Comparison of ENCODE assay signal across 22 cellular contexts in the genomic region with DNA sequence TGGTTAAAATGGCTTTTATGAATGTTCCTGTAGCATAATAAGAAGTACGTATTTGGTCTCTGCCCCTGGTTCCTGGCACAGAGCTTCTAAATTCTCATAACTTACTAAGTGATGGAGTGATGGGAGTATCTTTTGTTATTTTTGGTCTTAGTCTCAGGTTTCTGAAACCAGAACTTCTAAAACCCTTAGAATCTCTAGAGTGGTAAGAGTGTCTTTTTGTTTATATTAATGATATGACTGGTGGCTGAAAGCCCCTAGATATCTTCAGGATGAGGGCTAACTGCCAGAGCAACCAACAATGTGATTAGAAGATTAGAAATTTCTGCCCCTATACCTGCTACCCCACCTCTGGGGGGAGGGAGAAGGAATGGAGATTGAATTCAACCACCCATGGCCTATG.
"Had no signal": no experiment of that assay in that cellular context is flagged by ENCODE, and none has a peak within 500 bp of the region (broad histone marks: within the 10 kb centered on the region; RNA-seq: fewer than 3 reads in every experiment).

No MANE protein-coding gene starts in this region.

- H3K4me1 Mint-ChIP-seq: immature natural killer cell, mesothelial cell of epicardium, WTC11 had no signal

- H3K4me3 Mint-ChIP-seq: activated CD4-positive, alpha-beta memory T cell treated with anti-CD3 and anti-CD28 coated beads, Interleukin-2, amount 10 ng/mL, durations not matched to agents 7 days and 5 days; activated naive CD8-positive, alpha-beta T cell treated with anti-CD3 and anti-CD28 coated beads for 36 hours; immature natural killer cell; mesothelial cell of epicardium; naive thymus-derived CD8-positive, alpha-beta T cell; WTC11 had no signal

- H3K27ac Mint-ChIP-seq: activated naive CD8-positive, alpha-beta T cell treated with anti-CD3 and anti-CD28 coated beads for 36 hours; immature natural killer cell; mesothelial cell of epicardium; naive thymus-derived CD8-positive, alpha-beta T cell; WTC11 had no signal

- DNase-seq: activated CD4-positive, alpha-beta memory T cell treated with anti-CD3 and anti-CD28 coated beads, Interleukin-2, amount 10 ng/mL, durations not matched to agents 7 days and 5 days; activated naive CD8-positive, alpha-beta T cell treated with anti-CD3 and anti-CD28 coated beads for 36 hours; glutamatergic neuron; immature natural killer cell; kidney glomerular epithelial cell; left ventricle myocardium superior; mammary epithelial cell; naive thymus-derived CD8-positive, alpha-beta T cell; pancreas; psoas muscle; stimulated activated CD4-positive, alpha-beta T cell treated with anti-CD3 and anti-CD28 coated beads, Interleukin-4, amount 100 ng/mL, for 4 hours; stomach; T1000 had no signal

- H3K27me3 ChIP-seq: esophagus muscularis mucosa, hepatocyte, neutrophil, pancreas, right atrium auricular region, stomach, suprapubic skin, tibial nerve had no signal

- H3K27me3 Mint-ChIP-seq: activated naive CD8-positive, alpha-beta T cell treated with anti-CD3 and anti-CD28 coated beads for 36 hours had no signal

- H3K9me3 ChIP-seq: esophagus muscularis mucosa, neutrophil, pancreas, psoas muscle, right atrium auricular region, suprapubic skin, tibial nerve had no signal

- H2AFZ ChIP-seq: hepatocyte had no signal

- H3K36me3 ChIP-seq: esophagus muscularis mucosa, neutrophil, pancreas, right atrium auricular region, stomach, suprapubic skin, tibial nerve had no signal

- H3K27ac ChIP-seq: coronary artery, esophagus muscularis mucosa, hepatocyte, neutrophil, pancreas, psoas muscle, stomach, suprapubic skin, tibial nerve had no signal

- H3K36me3 Mint-ChIP-seq: immature natural killer cell, mesothelial cell of epicardium had no signal

- H3K79me2 ChIP-seq: hepatocyte had no signal

- H3K4me1 ChIP-seq: pancreas, stomach, suprapubic skin had no signal

- H3K4me3 ChIP-seq: coronary artery, esophagus muscularis mucosa, hepatocyte, pancreas, psoas muscle, right atrium auricular region, stomach, suprapubic skin, tibial nerve had no signal

- H3K4me2 ChIP-seq: hepatocyte had no signal
